ENCODE assay signal across 1 cellular context in the genomic region with DNA sequence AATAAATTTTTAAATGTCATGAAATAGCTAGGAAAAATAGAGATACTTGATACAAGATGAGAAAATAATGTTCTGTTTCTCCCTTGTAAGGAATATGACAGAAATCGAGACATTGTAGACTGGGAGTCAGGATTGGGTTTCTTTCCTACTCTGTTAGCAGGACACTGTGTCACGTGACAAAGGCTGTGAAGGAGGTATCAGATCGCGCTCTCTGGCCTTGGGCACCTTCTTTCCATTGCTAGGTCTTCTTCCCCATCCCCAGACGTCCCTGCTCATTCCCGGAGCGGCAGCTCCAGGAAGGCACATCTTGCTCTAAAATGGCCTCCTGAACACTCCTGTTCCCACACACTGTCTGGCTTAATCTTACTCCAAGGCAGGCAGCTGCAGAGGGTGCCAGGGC.
TF ChIP-seq lines count a peak whose summit lies in the region.

No MANE protein-coding gene starts in this region.

TF ChIP-seq in GM23338, 12 proteins besides CTCF, POLR2A, EP300 and RAD21:
- TF ChIP-seq ETS1 (IDR thresholded peaks at IDR 0.05) (no peak), NANOG (IDR thresholded peaks at IDR 0.05; ENCODE audit: borderline replicate concordance) (no peak), ZNF462 (CRISPR knock-in tag; IDR thresholded peaks at IDR 0.05) (no peak), ZNF331 (CRISPR knock-in tag; IDR thresholded peaks at IDR 0.05; ENCODE audit: low read depth) (no peak), STAT1 (IDR thresholded peaks at IDR 0.05; ENCODE audit: unreplicated experiment) (no peak), POLR2AphosphoS5 (IDR thresholded peaks at IDR 0.05; ENCODE audit: low read depth) (no peak), EZH2phosphoT487 (IDR thresholded peaks at IDR 0.05; ENCODE audit: unreplicated experiment) (no peak), CREB1 (CRISPR knock-in tag; IDR thresholded peaks at IDR 0.05; ENCODE audit: low read depth) (no peak), REST (IDR thresholded peaks at IDR 0.05; ENCODE audit: unreplicated experiment) (no peak), JUNB (IDR thresholded peaks at IDR 0.05; ENCODE audit: unreplicated experiment) (no peak), EZH2 (IDR thresholded peaks at IDR 0.05; ENCODE audit: low read depth, unreplicated experiment) (no peak), ZNF114 (CRISPR knock-in tag; IDR thresholded peaks at IDR 0.05) (no peak)
